Comparison of ENCODE assay signal across 12 cellular contexts in the genomic region with DNA sequence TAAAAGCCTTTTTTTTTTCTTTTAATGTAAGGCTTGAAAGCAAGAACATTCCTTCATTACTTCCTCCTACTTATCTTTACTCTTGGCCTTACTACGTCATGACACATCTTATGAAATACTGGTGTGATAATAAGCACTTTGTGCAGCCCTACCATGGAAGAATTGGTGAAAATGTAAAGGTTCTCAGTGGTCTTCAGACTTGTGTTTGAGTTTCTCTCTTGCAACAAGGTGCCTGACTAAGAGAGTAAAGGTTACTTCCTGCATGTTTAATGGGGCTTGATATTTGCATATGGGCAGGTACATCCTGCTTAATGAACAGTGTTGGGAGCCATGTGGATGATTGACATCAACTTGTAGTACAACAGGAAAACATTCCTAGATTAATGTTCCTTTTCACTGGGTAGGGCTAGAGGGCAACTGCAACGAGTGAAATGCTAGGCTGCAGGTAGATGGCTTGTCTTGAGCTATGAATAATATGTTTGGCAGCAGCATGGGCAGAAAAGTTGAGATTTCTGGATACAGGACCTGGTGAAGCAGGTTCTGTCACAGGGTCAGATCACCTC.
A peak's percentile ranks its signal among the peaks of the same experiment; 100 is the strongest.
DNase-seq lines count a peak whose midpoint lies in the region; ATAC-seq, FAIRE-seq and TF ChIP-seq lines count a peak whose summit lies in the region.
"Had no signal": no experiment of that assay in that cellular context is flagged by ENCODE, and none has a peak within 500 bp of the region (broad histone marks: within the 10 kb centered on the region; RNA-seq: fewer than 3 reads in every experiment).

No MANE protein-coding gene starts in this region.

- H3K9ac ChIP-seq in mammary epithelial cell (ENCODE audit: insufficient read depth, low read length) (no peak overlapping the region), SU-DHL-6 (ENCODE audit: low read length) (no peak overlapping the region)

- H3K9me3 Mint-ChIP-seq in CD14-positive monocyte = no peaks in the 10 kb centered on the region
- H3K9me3 Mint-ChIP-seq: endodermal cell had no signal

- H3K27me3 Mint-ChIP-seq in CD14-positive monocyte (ENCODE audit: low read depth in 3 of 3) = peaks cover 0 to 5% (median 2%) of the 10 kb centered on the region in 3 donors

- no peak for ATAC-seq in HG03159 (IDR thresholded peaks at IDR 0.05; ENCODE audit: unreplicated experiment)
- ATAC-seq: activated CD4-positive, CD25-positive, alpha-beta regulatory T cell treated with anti-CD3 and anti-CD28 coated beads, Interleukin-2, amount 50 U/mL, for 24 hours had no signal

- H3K9me3 ChIP-seq in mammary epithelial cell (replicated peaks; ENCODE audit: insufficient read depth, low read length) (no peaks in the 10 kb centered on the region), breast epithelium (no peaks in the 10 kb centered on the region), SU-DHL-6 (ENCODE audit: insufficient read depth, low read length) (no peaks in the 10 kb centered on the region)

- BruUV-seq in mammary epithelial cell (replicated peaks; lab: Mats Ljungman, UMichigan) = no TSS peak

- in situ Hi-C loops in mammary epithelial cell (cut with MboI; ENCODE audit: low sequenced_read_pairs in 2 of 2) = no loop called here

- H3K27ac ChIP-seq in mammary epithelial cell (ENCODE audit: insufficient read depth, low read depth, low read length) (no peak overlapping the region), breast epithelium (no peak overlapping the region), SU-DHL-6 (ENCODE audit: low read depth, low read length) (peak overlapping the region; percentile 13; the same call in 1 of the 2 replicates)

- no peaks in the 10 kb centered on the region for H3K36me3 ChIP-seq in mammary epithelial cell (ENCODE audit: insufficient read depth, low read length)
- H3K36me3 ChIP-seq in breast epithelium = no peaks in the 10 kb centered on the region
- H3K36me3 ChIP-seq in SU-DHL-6 (ENCODE audit: low read length) = no peaks in the 10 kb centered on the region

- peak overlapping the region in 1 of 7 donors; percentile 46 for H3K27ac Mint-ChIP-seq in CD14-positive monocyte
- H3K27ac Mint-ChIP-seq: endodermal cell, naive B cell had no signal

- H3K79me2 ChIP-seq in mammary epithelial cell (ENCODE audit: insufficient read depth, low read length) = peaks cover 3% of the 10 kb centered on the region
- H3K79me2 ChIP-seq in SU-DHL-6 (ENCODE audit: insufficient read depth, low read length) = peaks cover 96% of the 10 kb centered on the region

- H3K4me3 ChIP-seq in mammary epithelial cell (replicated peaks in 1 of 3; ENCODE audit: insufficient read depth in 1 of 3, low read depth in 2 of 3, low read length in 3 of 3) = no peak overlapping the region
- no peak overlapping the region for H3K4me3 ChIP-seq in breast epithelium
- H3K4me3 ChIP-seq in SU-DHL-6 (ENCODE audit: insufficient read depth, low read length, poor library complexity, severe bottlenecking) = no peak overlapping the region

- no peaks in the 10 kb centered on the region for H3F3A ChIP-seq in SU-DHL-6 (ENCODE audit: insufficient read depth)

- TF ChIP-seq CTCF in mammary epithelial cell (conservative IDR thresholded peaks at IDR 0.05 in 1 of 2, IDR thresholded peaks at IDR 0.05 in 1 of 2; ENCODE audit: extremely low read depth in 1 of 2, insufficient read depth in 1 of 2, low read depth in 1 of 2, low read length in 2 of 2) (no peak), breast epithelium (IDR thresholded peaks at IDR 0.05) (no peak), SU-DHL-6 (IDR thresholded peaks at IDR 0.05; ENCODE audit: insufficient read depth, low read length, poor library complexity, severe bottlenecking) (no peak), CD14-positive monocyte (IDR thresholded peaks at IDR 0.05) (no peak)

- H2AFZ ChIP-seq in mammary epithelial cell (ENCODE audit: low read depth, low read length) = no peak overlapping the region
- no peak overlapping the region for H2AFZ ChIP-seq in SU-DHL-6 (ENCODE audit: low read depth, low read length, severe bottlenecking)

- no peak overlapping the region for H3K4me2 ChIP-seq in mammary epithelial cell (ENCODE audit: insufficient read depth, low read depth, low read length)
- H3K4me2 ChIP-seq in SU-DHL-6 (ENCODE audit: low read depth, low read length, poor library complexity, severe bottlenecking) = peak overlapping the region; percentile 1

- CTCF ChIA-PET in mammary epithelial cell (lab: Charles Lee; ENCODE audit: low non-redundant PET) = no interaction called here

- H3K4me1 Mint-ChIP-seq in CD14-positive monocyte = peaks cover 15% of the 10 kb centered on the region

- peaks cover 3% of the 10 kb centered on the region for H3K4me1 ChIP-seq in mammary epithelial cell (ENCODE audit: insufficient read depth, low read length)
- H3K4me1 ChIP-seq in breast epithelium = no peaks in the 10 kb centered on the region

- DNase-seq in mammary epithelial cell (peak; percentile 12), breast epithelium (ENCODE audit: low spot score in 2 of 2) (no peak), iris pigment epithelial cell (ENCODE audit: low read depth) (peak; percentile 67), urothelium cell line (ENCODE audit: low spot score) (no peak), NCI-H1436 treated with DMSO at 0.1 percent for 48 hours (lab: John Stamatoyannopoulos, UW) (no peak), CD14-positive monocyte (ENCODE audit: low spot score) (no peak)
- DNase-seq: amygdala, naive B cell had no signal

- dilution Hi-C loops in mammary epithelial cell (cut with HindIII; ENCODE audit: low sequenced_read_pairs) = no loop called here

- H4K20me1 ChIP-seq in mammary epithelial cell (ENCODE audit: insufficient read depth, low read length) (no peaks in the 10 kb centered on the region), SU-DHL-6 (ENCODE audit: low read depth, low read length) (peaks cover 6% of the 10 kb centered on the region; the same call in 1 of the 2 replicates)

- H3K36me3 Mint-ChIP-seq in CD14-positive monocyte = peaks cover 22 to 34% of the 10 kb centered on the region in 2 donors
- H3K36me3 Mint-ChIP-seq: naive B cell had no signal

- 37% methylated on average over 2 of the region's 2 CpGs for WGBS in mammary epithelial cell (ENCODE audit: low coverage, missing lambda C conversion rate)

- H3K27me3 ChIP-seq in mammary epithelial cell (ENCODE audit: insufficient read depth, low read length) (no peaks in the 10 kb centered on the region), breast epithelium (no peaks in the 10 kb centered on the region), SU-DHL-6 (ENCODE audit: low read length) (no peaks in the 10 kb centered on the region)

- H3K9me2 ChIP-seq in SU-DHL-6 (replicated peaks; ENCODE audit: insufficient read depth, low read length) = no peaks in the 10 kb centered on the region

- intact Hi-C loops in mammary epithelial cell (cut with micrococcal nuclease) = no loop called here
- intact Hi-C loops in breast epithelium (cut with DNase I; ENCODE audit: low total_unique reads) = no loop called here
- intact Hi-C loops in CD14-positive monocyte (cut with micrococcal nuclease) = no loop called here

- FAIRE-seq in urothelium cell line (lab: Jason Lieb, UNC) = peak; percentile 27

- no peak for TF ChIP-seq POLR2A in breast epithelium (IDR thresholded peaks at IDR 0.05)

- H3K4me3 Mint-ChIP-seq in CD14-positive monocyte = no peak overlapping the region
- H3K4me3 Mint-ChIP-seq: endodermal cell, naive B cell had no signal

Comparison
In these comparisons a context has a peak if more than half of its experiments do, and no peak if none do; other contexts are left out.
1. DNase-seq: peak in mammary epithelial cell (single experiment) and iris pigment epithelial cell (single experiment); none in breast epithelium (0 of 2), urothelium cell line (single experiment), NCI-H1436 treated with DMSO at 0.1 percent for 48 hours (single experiment) and CD14-positive monocyte (single experiment).